In the genomic region with DNA sequence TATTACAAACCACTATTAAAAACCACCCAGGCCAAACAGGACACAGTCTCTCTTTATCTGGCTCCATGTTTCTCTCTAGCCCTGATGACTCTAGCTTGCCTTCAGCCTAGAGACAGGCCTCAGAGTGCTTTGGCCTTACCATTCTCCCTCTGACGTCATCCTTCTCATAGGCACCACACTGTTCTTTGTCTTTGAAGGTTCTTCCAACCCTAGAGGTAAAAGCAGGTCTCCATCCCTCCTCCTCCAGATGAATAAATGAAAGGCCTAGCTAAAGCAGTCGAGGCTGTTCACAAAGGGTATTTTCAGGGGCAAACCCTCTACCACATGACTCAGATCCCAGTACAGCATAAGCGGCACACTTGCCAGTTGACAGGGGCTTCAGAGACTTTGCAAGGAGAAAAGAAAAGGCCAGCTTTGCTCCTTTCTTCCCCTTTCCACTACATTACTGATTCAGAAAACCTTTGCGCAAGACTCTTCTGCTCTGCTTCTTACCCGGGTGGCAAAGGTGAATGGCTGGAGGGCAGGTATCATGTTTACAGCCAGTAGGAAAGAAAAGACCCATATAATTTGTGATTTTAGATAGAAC, we compare ENCODE assay signal across 12 cellular contexts. TPM values are rescaled to one million over a fixed set of nuclear protein-coding genes. Genes with fewer than 3 reads are reported as not detected.
DNase-seq lines count a peak whose midpoint lies in the region; ATAC-seq and TF ChIP-seq lines count a peak whose summit lies in the region.
"Had no signal": no experiment of that assay in that cellular context is flagged by ENCODE, and none has a peak within 500 bp of the region (broad histone marks: within the 10 kb centered on the region; RNA-seq: fewer than 3 reads in every experiment).

No MANE protein-coding gene starts in this region.

- no peaks in the 10 kb centered on the region; the same call in 1 of the 2 replicates for H3K36me3 ChIP-seq in MM.1S (replicated peaks; ENCODE audit: insufficient read depth, low read length)
- H3K36me3 ChIP-seq in mesenchymal stem cell (ENCODE audit: control insufficient read depth in 1 of 2, insufficient read depth in 2 of 2, low read depth in 1 of 2, low read length in 2 of 2) = no peaks in the 10 kb centered on the region
- H3K36me3 ChIP-seq: cardiac muscle cell had no signal

- H4K91ac ChIP-seq in mesenchymal stem cell (ENCODE audit: low read length) = no peak overlapping the region

- intact Hi-C loops in Calu3 (cut with micrococcal nuclease; ENCODE audit: unreplicated experiment) (loop anchor here (5.0 kb wide), 1 partner anchor 274 kb away; no protein-coding TSS in a partner anchor), left cardiac atrium (cut with DNase I) (no loop called here), CD14-positive monocyte (cut with micrococcal nuclease) (no loop called here)

- H3K9ac ChIP-seq in MM.1S (ENCODE audit: low read length) = no peak overlapping the region
- no peak overlapping the region for H3K9ac ChIP-seq in mesenchymal stem cell (ENCODE audit: low read length)

- H3K79me1 ChIP-seq in mesenchymal stem cell (replicated peaks; ENCODE audit: low read length, poor library complexity, severe bottlenecking) = peaks cover 23% of the 10 kb centered on the region

- H3F3A ChIP-seq in MM.1S (ENCODE audit: insufficient read depth, low read length) = peaks cover 9% of the 10 kb centered on the region

- H3K9me3 ChIP-seq in MM.1S (replicated peaks; ENCODE audit: insufficient read depth, low read length) (no peaks in the 10 kb centered on the region), mesenchymal stem cell (ENCODE audit: control insufficient read depth, low read length) (no peaks in the 10 kb centered on the region)

- H3K36me3 Mint-ChIP-seq in Calu3 (ENCODE audit: insufficient read depth, unreplicated experiment) (peaks cover 51% of the 10 kb centered on the region), CD14-positive monocyte (peaks cover 2 to 9% of the 10 kb centered on the region in 2 donors)

- H3K4me3 Mint-ChIP-seq in Calu3 (ENCODE audit: low read depth, unreplicated experiment) (peak overlapping the region; percentile 40), CD14-positive monocyte (no peak overlapping the region)

- H3K14ac ChIP-seq in mesenchymal stem cell (ENCODE audit: low read length in 2 of 2) = no peak overlapping the region

- no peaks in the 10 kb centered on the region for H3K27me3 Mint-ChIP-seq in Calu3 (ENCODE audit: unreplicated experiment)
- H3K27me3 Mint-ChIP-seq in CD14-positive monocyte (ENCODE audit: low read depth in 3 of 3) = peaks cover 0 to 7% (median 0%) of the 10 kb centered on the region in 3 donors

- H3K79me2 ChIP-seq in MM.1S (ENCODE audit: low read length) = peaks cover 83% of the 10 kb centered on the region

- H3K4me1 Mint-ChIP-seq in Calu3 (ENCODE audit: low read depth, unreplicated experiment) (peaks cover 51% of the 10 kb centered on the region), CD14-positive monocyte (peaks cover 10% of the 10 kb centered on the region)

- H4K8ac ChIP-seq in mesenchymal stem cell (ENCODE audit: low read length) = no peak overlapping the region

- H3K27ac Mint-ChIP-seq in Calu3 (ENCODE audit: unreplicated experiment) (peak overlapping the region; percentile 83), CD14-positive monocyte (peak overlapping the region in 2 of 7 donors; percentile 12 to 22)

- CTCF ChIA-PET in Calu3 (lab: Charles Lee) = interaction anchor here (0.9 to 2.7 kb wide), 3 partner anchors 10 to 76 kb away, joined by 3 to 18 read pairs (median 7); no protein-coding TSS in a partner anchor

- H3K27me3 ChIP-seq in MM.1S (replicated peaks; ENCODE audit: insufficient read depth, low read length) (no peaks in the 10 kb centered on the region), foreskin keratinocyte (no peaks in the 10 kb centered on the region), mesenchymal stem cell (ENCODE audit: control insufficient read depth in 1 of 2, insufficient read depth in 1 of 2, low read length in 2 of 2) (peaks cover 0 to 3% of the 10 kb centered on the region in 2 experiments)
- H3K27me3 ChIP-seq: cardiac muscle cell had no signal

- H3K18ac ChIP-seq in mesenchymal stem cell (ENCODE audit: low read depth in 1 of 2, low read length in 2 of 2) = no peak overlapping the region

- H2BK12ac ChIP-seq in mesenchymal stem cell (ENCODE audit: low read length in 2 of 2) = no peak overlapping the region

- H2AFZ ChIP-seq in MM.1S (ENCODE audit: low read length) (no peak overlapping the region), mesenchymal stem cell (ENCODE audit: low read depth, low read length) (no peak overlapping the region)

- ATAC-seq in GM19452 (IDR thresholded peaks at IDR 0.05; ENCODE audit: unreplicated experiment) = peak; percentile 14
- peak; percentile 28 for ATAC-seq in foreskin keratinocyte
- ATAC-seq in left cardiac atrium = no peak
- no peak for ATAC-seq in HG03520 (IDR thresholded peaks at IDR 0.05; ENCODE audit: unreplicated experiment)

- no peak overlapping the region for H3K4me3 ChIP-seq in MM.1S (ENCODE audit: low read length)
- H3K4me3 ChIP-seq in mesenchymal stem cell (ENCODE audit: insufficient read depth in 1 of 2, low read depth in 1 of 2, low read length in 2 of 2) = no peak overlapping the region
- H3K4me3 ChIP-seq: cardiac muscle cell had no signal

- BruUV-seq in Calu3 (replicated peaks; lab: Mats Ljungman, UMichigan) = no TSS peak

- H3K9me3 Mint-ChIP-seq in Calu3 (ENCODE audit: low read depth, unreplicated experiment) = no peaks in the 10 kb centered on the region
- H3K9me3 Mint-ChIP-seq in CD14-positive monocyte = peaks cover 0 to 6% (median 0%) of the 10 kb centered on the region in 7 donors

- H3K23ac ChIP-seq in mesenchymal stem cell (ENCODE audit: low read length in 2 of 2) = no peak overlapping the region

- peaks cover 25% of the 10 kb centered on the region for H3K4me1 ChIP-seq in MM.1S (ENCODE audit: low read length)
- peaks cover 8% of the 10 kb centered on the region for H3K4me1 ChIP-seq in foreskin keratinocyte
- H3K4me1 ChIP-seq in mesenchymal stem cell (ENCODE audit: control insufficient read depth, insufficient read depth, low read depth, low read length) = peaks cover 9% of the 10 kb centered on the region

- no peak overlapping the region for H2BK120ac ChIP-seq in mesenchymal stem cell (ENCODE audit: low read depth, low read length)

- no peaks in the 10 kb centered on the region; the same call in 1 of the 2 replicates for H4K20me1 ChIP-seq in MM.1S (ENCODE audit: insufficient read depth, low read length)

- H3K4ac ChIP-seq in mesenchymal stem cell (ENCODE audit: low read depth in 1 of 2, low read length in 2 of 2) = no peak overlapping the region

- no peak for TF ChIP-seq CTCF in Calu3 (IDR thresholded peaks at IDR 0.05; ENCODE audit: unreplicated experiment)
- TF ChIP-seq CTCF in MM.1S (IDR thresholded peaks at IDR 0.05; ENCODE audit: low read length) = no peak
- TF ChIP-seq CTCF in foreskin keratinocyte (conservative IDR thresholded peaks at IDR 0.05) = no peak
- TF ChIP-seq CTCF in CD14-positive monocyte (IDR thresholded peaks at IDR 0.05) = no peak

- H3K27ac ChIP-seq in MM.1S (ENCODE audit: low read length) (peak overlapping the region; percentile 49; the same call in 1 of the 2 replicates), foreskin keratinocyte (no peak overlapping the region), mesenchymal stem cell (ENCODE audit: low read length, poor library complexity, severe bottlenecking) (no peak overlapping the region)
- H3K27ac ChIP-seq: cardiac muscle cell had no signal

- WGBS in mesenchymal stem cell = 90% methylated on average over 5 of the region's 5 CpGs

- no peak for DNase-seq in Calu3
- DNase-seq in MM.1S = no peak
- no peak for DNase-seq in foreskin keratinocyte
- DNase-seq in left cardiac atrium = no peak
- no peak for DNase-seq in CD14-positive monocyte (ENCODE audit: low spot score)
- no peak for DNase-seq in mesenchymal stem cell
- DNase-seq: activated CD4-positive, CD25-positive, alpha-beta regulatory T cell; NCI-H1694; occipital lobe had no signal

- H3K9me2 ChIP-seq in MM.1S (replicated peaks; ENCODE audit: insufficient read depth, low read length) = no peaks in the 10 kb centered on the region

- H2BK5ac ChIP-seq in mesenchymal stem cell (ENCODE audit: low read depth, low read length, poor library complexity, severe bottlenecking) = no peak overlapping the region

- H2AK5ac ChIP-seq in mesenchymal stem cell (ENCODE audit: low read length, severe bottlenecking) = no peak overlapping the region

- H2BK15ac ChIP-seq in mesenchymal stem cell (ENCODE audit: low read depth, poor library complexity, severe bottlenecking) = no peak overlapping the region

- H3K4me2 ChIP-seq in MM.1S (ENCODE audit: low read depth, low read length) (peak overlapping the region; percentile 28; the same call in 1 of the 2 replicates), mesenchymal stem cell (ENCODE audit: low read length, poor library complexity, severe bottlenecking) (no peak overlapping the region)

RNA-seq across cellular contexts. Expression of gene NFE2L3, which starts 14.8 kb away (rescaled TPM):
- total RNA-seq in Calu3 (2022) (74.3 and 108 TPM in 2 replicates), foreskin keratinocyte (22.1 and 28.6 TPM in 2 replicates), left cardiac atrium (1 to 10 TPM; 1.3 to 1.7 TPM)
- polyA plus RNA-seq in foreskin keratinocyte (15.3 and 16.5 TPM in 2 replicates), CD14-positive monocyte (10 to 100 TPM; 10.6 to 17.2 TPM)
- polyA plus RNA-seq in mesenchymal stem cell (2013, experiment 1 of 2) = 17.7 TPM
- 17.2 TPM for polyA plus RNA-seq in mesenchymal stem cell (2013, experiment 2 of 2)

RNA-seq across cellular contexts. Expression of gene HNRNPA2B1, which starts 33.8 kb away (rescaled TPM):
- total RNA-seq in Calu3 (2022) = 880 and 924 TPM in 2 replicates
- total RNA-seq in foreskin keratinocyte = 487 and 722 TPM in 2 replicates
- polyA plus RNA-seq in foreskin keratinocyte = 784 and 981 TPM in 2 replicates
- 100 to 1,000 TPM; 330 to 390 TPM for total RNA-seq in left cardiac atrium
- 100 to 1,000 TPM; 269 to 391 TPM for polyA plus RNA-seq in CD14-positive monocyte
- polyA plus RNA-seq in mesenchymal stem cell (2013, experiment 1 of 2) = 309 TPM
- 309 TPM for polyA plus RNA-seq in mesenchymal stem cell (2013, experiment 2 of 2)

RNA-seq across cellular contexts. Expression of gene CBX3, which starts 34.8 kb away (rescaled TPM):
- 390 and 417 TPM in 2 replicates for total RNA-seq in Calu3 (2022)
- 180 and 185 TPM in 2 replicates for total RNA-seq in foreskin keratinocyte
- 138 and 166 TPM in 2 replicates for polyA plus RNA-seq in foreskin keratinocyte
- 10 to 100 TPM; 61.9 to 82.7 TPM for total RNA-seq in left cardiac atrium
- 10 to 100 TPM; 63.7 to 78.1 TPM for polyA plus RNA-seq in CD14-positive monocyte
- polyA plus RNA-seq in mesenchymal stem cell (2013, experiment 1 of 2) = 144 TPM
- polyA plus RNA-seq in mesenchymal stem cell (2013, experiment 2 of 2) = 150 TPM

Comparison
In these comparisons a context has a peak if more than half of its experiments do, and no peak if none do; other contexts are left out.
1. ATAC-seq: peak in GM19452 (single experiment) and foreskin keratinocyte (single experiment); none in left cardiac atrium (0 of 2) and HG03520 (single experiment).